17 cellular contexts compared by ENCODE assay signal in genomic region chr9:3664044-3664443, GRCh38.
DNase-seq lines count a peak whose midpoint lies in the region; ATAC-seq and TF ChIP-seq lines count a peak whose summit lies in the region.
"Had no signal": no experiment of that assay in that cellular context is flagged by ENCODE, and none has a peak within 500 bp of the region (broad histone marks: within the 10 kb centered on the region; RNA-seq: fewer than 3 reads in every experiment).

No MANE protein-coding gene starts in this region.

- peaks cover 4% of the 10 kb centered on the region for H3K4me1 ChIP-seq in IMR-90 (ENCODE audit: control insufficient read depth, insufficient read depth, low read length)

- no peak overlapping the region for H4K8ac ChIP-seq in IMR-90 (ENCODE audit: low read depth in 2 of 2, low read length in 2 of 2)

- dilution Hi-C loops in IMR-90 (cut with HindIII; ENCODE audit: low sequenced_read_pairs, unreplicated experiment) = no loop called here

- no peaks in the 10 kb centered on the region for H3K79me1 ChIP-seq in IMR-90 (ENCODE audit: low read depth in 1 of 2, low read length in 2 of 2)

- no peak for TF ChIP-seq RAD21 in IMR-90 (IDR thresholded peaks at IDR 0.05; ENCODE audit: low read length)

- H2BK20ac ChIP-seq in IMR-90 (ENCODE audit: low read depth, low read length) = no peak overlapping the region

- no peak overlapping the region for H4K5ac ChIP-seq in IMR-90 (ENCODE audit: low read depth, low read length)

- no CpG with 5 or more reads among the region's 1 CpG for WGBS in IMR-90 (ENCODE audit: extremely low coverage in 2 of 2, insufficient read length in 1 of 2), 2 experiments

- intact Hi-C loops in IMR-90 (cut with micrococcal nuclease) = no loop called here

- H4K91ac ChIP-seq in IMR-90 (ENCODE audit: insufficient read depth, low read depth, low read length) = no peak overlapping the region

- no peak for TF ChIP-seq CTCF in IMR-90 (conservative IDR thresholded peaks at IDR 0.05; ENCODE audit: low read depth, low read length)

- H3K9me3 ChIP-seq in IMR-90 (ENCODE audit: control insufficient read depth, insufficient read depth, low read length) = no peaks in the 10 kb centered on the region

- H2BK120ac ChIP-seq in IMR-90 (ENCODE audit: low read depth, low read length) = no peak overlapping the region

- H3K9ac ChIP-seq in IMR-90 (ENCODE audit: low read depth, low read length) = no peak overlapping the region

- TF ChIP-seq POLR2A in IMR-90 (IDR thresholded peaks at IDR 0.05; ENCODE audit: low read depth, low read length) = no peak

- no peaks in the 10 kb centered on the region for H3K36me3 ChIP-seq in IMR-90 (ENCODE audit: control insufficient read depth, insufficient read depth, low read length)

- DNase-seq in IMR-90 = peak; percentile 57
- DNase-seq in fibroblast of gingiva (ENCODE audit: low read depth) = peak; percentile 57
- DNase-seq in kidney glomerular epithelial cell (lab: John Stamatoyannopoulos, UW) = peak; percentile 3
- no peak for DNase-seq in DMS53 (lab: John Stamatoyannopoulos, UW)
- DNase-seq: DND-41, HCEC 1CT, NCI-H1105, NCI-H2081 treated with DMSO at 0.1 percent for 48 hours, NCI-H774, OCI-M1, SHP77 had no signal

- no peaks in the 10 kb centered on the region for H3K9me1 ChIP-seq in IMR-90 (ENCODE audit: insufficient read depth, low read length)

- H3K14ac ChIP-seq in IMR-90 (replicated peaks; ENCODE audit: low read depth, low read length) = no peak overlapping the region

- H3K27me3 ChIP-seq in IMR-90 (ENCODE audit: control insufficient read depth, insufficient read depth, low read length) = peaks cover 5% of the 10 kb centered on the region

- H2AK5ac ChIP-seq in IMR-90 (ENCODE audit: low read depth, low read length) = no peak overlapping the region

- no peak overlapping the region for H2BK15ac ChIP-seq in IMR-90 (ENCODE audit: low read depth, low read length)

- H3K23ac ChIP-seq in IMR-90 (ENCODE audit: low read depth, low read length) = no peak overlapping the region

- no peak overlapping the region for H2AK9ac ChIP-seq in IMR-90 (replicated peaks; ENCODE audit: low read depth, low read length, poor library complexity)

- H2BK5ac ChIP-seq in IMR-90 (ENCODE audit: low read depth, low read length, poor library complexity, severe bottlenecking) = no peak overlapping the region

- no TSS peak for BruUV-seq in IMR-90 (replicated peaks; lab: Mats Ljungman, UMichigan)

- no peak overlapping the region for H2AFZ ChIP-seq in IMR-90 (replicated peaks; ENCODE audit: low read length, poor library complexity)
- H2AFZ ChIP-seq: GM23338 had no signal

- H3K4ac ChIP-seq in IMR-90 (ENCODE audit: low read depth, low read length) = no peak overlapping the region

- ATAC-seq in IMR-90 (ENCODE audit: low read depth) = peak; percentile 82
- no peak for ATAC-seq in HG02678 (IDR thresholded peaks at IDR 0.05; ENCODE audit: unreplicated experiment)
- no peak for ATAC-seq in HG02938 (IDR thresholded peaks at IDR 0.05; ENCODE audit: unreplicated experiment)
- ATAC-seq in HG03175 (IDR thresholded peaks at IDR 0.05; ENCODE audit: unreplicated experiment) = no peak
- ATAC-seq: GM23338, K562 had no signal

- H3K4me3 ChIP-seq in IMR-90 (ENCODE audit: insufficient read depth, low read depth, low read length) = no peak overlapping the region
- H3K4me3 ChIP-seq: GM23338, K562, SK-N-MC had no signal

- no peaks in the 10 kb centered on the region for H4K20me1 ChIP-seq in IMR-90 (ENCODE audit: insufficient read depth, low read length)

- peak overlapping the region; percentile 64 for H3K4me2 ChIP-seq in IMR-90 (ENCODE audit: low read depth, low read length)
- H3K4me2 ChIP-seq: GM23338 had no signal

- peak overlapping the region; percentile 35; the same call in 1 of the 2 replicates for H3K27ac ChIP-seq in IMR-90 (ENCODE audit: insufficient read depth, low read length)
- H3K27ac ChIP-seq: SK-N-MC had no signal

- no peak overlapping the region for H3K56ac ChIP-seq in IMR-90 (ENCODE audit: extremely low read depth, insufficient read depth, low read length)

- H3K18ac ChIP-seq in IMR-90 (ENCODE audit: low read depth, low read length) = no peak overlapping the region

- CTCF ChIA-PET in IMR-90 (lab: Yijun Ruan, JAX) = no interaction called here

- in situ Hi-C loops in IMR-90 (cut with MboI; ENCODE audit: low sequenced_read_pairs) = no loop called here

- POLR2A ChIA-PET in IMR-90 (lab: Charles Lee; ENCODE audit: unreplicated experiment) = no interaction called here

TF ChIP-seq in IMR-90, 13 proteins besides CTCF, POLR2A, EP300 and RAD21:
- TF ChIP-seq FOS (IDR thresholded peaks at IDR 0.05; ENCODE audit: low read depth, low read length) (no peak), CHD1 (IDR thresholded peaks at IDR 0.05; ENCODE audit: low read depth, low read length) (no peak), ELK1 (IDR thresholded peaks at IDR 0.05; ENCODE audit: borderline replicate concordance, low read depth, low read length) (no peak), MAFK (IDR thresholded peaks at IDR 0.05; ENCODE audit: low read depth, low read length) (no peak), MAZ (IDR thresholded peaks at IDR 0.05; ENCODE audit: borderline replicate concordance, low read depth, low read length) (no peak), BHLHE40 (IDR thresholded peaks at IDR 0.05; ENCODE audit: low read depth, low read length) (no peak), NFE2L2 (IDR thresholded peaks at IDR 0.05; ENCODE audit: low read depth, low read length) (no peak), RFX5 (IDR thresholded peaks at IDR 0.05; ENCODE audit: low read depth, low read length) (no peak)
